In genomic region chr5:141681295-141681694, GRCh38 we compare ENCODE assay signal across 6 cellular contexts. TPM values are rescaled to one million over a fixed set of nuclear protein-coding genes. Genes with fewer than 3 reads are reported as not detected.
DNase-seq lines count a peak whose midpoint lies in the region; ATAC-seq and TF ChIP-seq lines count a peak whose summit lies in the region.

No MANE protein-coding gene starts in this region.

- H3K27ac ChIP-seq in lower lobe of right lung, result peak overlapping the region; percentile 87

- CTCF ChIA-PET in BJ (lab: Yijun Ruan, JAX), result interaction anchor here (1.5 to 5.5 kb wide), 4 partner anchors 12 to 280 kb away, joined by 5 to 46 read pairs (median 12); no protein-coding TSS in a partner anchor

- H3K27me3 Mint-ChIP-seq in activated T-helper 1 cell treated with anti-CD3 and anti-CD28 coated beads, Interleukin-12 subunit alpha, Interleukin-12 subunit beta, Interleukin-2, Interleukin-4 antibody, amounts not matched to agents 30 ng/mL and 10 ng/mL and 1 ng/mL, durations not matched to agents 14 hours and 24 hours and 36 hours (ENCODE audit: insufficient read depth), result peaks cover 1% of the 10 kb centered on the region

- H3K36me3 Mint-ChIP-seq in activated T-helper 1 cell treated with anti-CD3 and anti-CD28 coated beads, Interleukin-12 subunit alpha, Interleukin-12 subunit beta, Interleukin-2, Interleukin-4 antibody, amounts not matched to agents 30 ng/mL and 10 ng/mL and 1 ng/mL, durations not matched to agents 14 hours and 24 hours and 36 hours (ENCODE audit: low read depth), result peaks cover 1% of the 10 kb centered on the region

- peaks cover 23% of the 10 kb centered on the region for H3K4me1 Mint-ChIP-seq in activated T-helper 1 cell treated with anti-CD3 and anti-CD28 coated beads, Interleukin-12 subunit alpha, Interleukin-12 subunit beta, Interleukin-2, Interleukin-4 antibody, amounts not matched to agents 30 ng/mL and 10 ng/mL and 1 ng/mL, durations not matched to agents 14 hours and 24 hours and 36 hours (ENCODE audit: low read depth)

- peak overlapping the region; percentile 72 for H3K4me3 Mint-ChIP-seq in activated T-helper 1 cell treated with anti-CD3 and anti-CD28 coated beads, Interleukin-12 subunit alpha, Interleukin-12 subunit beta, Interleukin-2, Interleukin-4 antibody, amounts not matched to agents 30 ng/mL and 10 ng/mL and 1 ng/mL, durations not matched to agents 14 hours and 24 hours and 36 hours

- intact Hi-C loops in activated T-helper 1 cell treated with anti-CD3 and anti-CD28 coated beads, Interleukin-12 subunit alpha, Interleukin-12 subunit beta, Interleukin-2, Interleukin-4 antibody, amounts not matched to agents 30 ng/mL and 10 ng/mL and 1 ng/mL, durations not matched to agents 14 hours and 24 hours and 36 hours (cut with micrococcal nuclease), result loop anchor here (1.0 kb wide), 1 partner anchor 16 kb away; no protein-coding TSS in a partner anchor
- intact Hi-C loops in lower lobe of right lung (cut with DNase I), result no loop called here

- H3K27me3 ChIP-seq in BJ (ENCODE audit: control insufficient read depth, insufficient read depth, low read length) (no peaks in the 10 kb centered on the region), lower lobe of right lung (ENCODE audit: low read depth) (no peaks in the 10 kb centered on the region)

- POLR2A ChIA-PET in BJ (lab: Charles Lee), result no interaction called here

- H3K9me3 Mint-ChIP-seq in activated T-helper 1 cell treated with anti-CD3 and anti-CD28 coated beads, Interleukin-12 subunit alpha, Interleukin-12 subunit beta, Interleukin-2, Interleukin-4 antibody, amounts not matched to agents 30 ng/mL and 10 ng/mL and 1 ng/mL, durations not matched to agents 14 hours and 24 hours and 36 hours, result no peaks in the 10 kb centered on the region

- H3K9me3 ChIP-seq in lower lobe of right lung, result no peaks in the 10 kb centered on the region

- peaks cover 38% of the 10 kb centered on the region for H3K4me1 ChIP-seq in lower lobe of right lung

- ATAC-seq in lower lobe of right lung, result no peak

- H3K27ac Mint-ChIP-seq in activated T-helper 1 cell treated with anti-CD3 and anti-CD28 coated beads, Interleukin-12 subunit alpha, Interleukin-12 subunit beta, Interleukin-2, Interleukin-4 antibody, amounts not matched to agents 30 ng/mL and 10 ng/mL and 1 ng/mL, durations not matched to agents 14 hours and 24 hours and 36 hours, result peak overlapping the region; percentile 21

- H3K4me3 ChIP-seq in BJ (ENCODE audit: low read depth, low read length) (peak overlapping the region; percentile 44), lower lobe of right lung (peak overlapping the region; percentile 58)

- peaks cover 5% of the 10 kb centered on the region for H3K36me3 ChIP-seq in BJ (ENCODE audit: control insufficient read depth, insufficient read depth, low read length)
- no peaks in the 10 kb centered on the region for H3K36me3 ChIP-seq in lower lobe of right lung

- no peak for DNase-seq in BJ (ENCODE audit: low read depth)
- no peak for DNase-seq in activated T-helper 1 cell treated with anti-CD3 and anti-CD28 coated beads, Interleukin-12 subunit alpha, Interleukin-12 subunit beta, Interleukin-2, Interleukin-4 antibody, amounts not matched to agents 30 ng/mL and 10 ng/mL and 1 ng/mL, durations not matched to agents 14 hours and 24 hours and 36 hours (ENCODE audit: low spot score)
- no peak for DNase-seq in lower lobe of right lung
- no peak for DNase-seq in UCSD-AML1 (lab: John Stamatoyannopoulos, UW; ENCODE audit: unreplicated experiment)
- DNase-seq in amniotic stem cell (lab: John Stamatoyannopoulos, UW), result no peak
- DNase-seq in dermis blood vessel endothelial cell, result no peak

- TF ChIP-seq CTCF in BJ (IDR thresholded peaks at IDR 0.05; ENCODE audit: insufficient read depth, low read depth, low read length), result no peak
- no peak for TF ChIP-seq CTCF in lower lobe of right lung (IDR thresholded peaks at IDR 0.05)

RNA-seq across cellular contexts. Expression of gene ARAP3, which starts 0.7 kb away (rescaled TPM):
- polyA plus RNA-seq in BJ (2011; rRNA removed), result 4.1 and 5.6 TPM in 2 replicates
- 7.2 and 7.9 TPM in 2 replicates for polyA minus RNA-seq in BJ (2011; rRNA and poly(A)+ RNA removed)
- total RNA-seq in activated T-helper 1 cell treated with anti-CD3 and anti-CD28 coated beads, Interleukin-12 subunit alpha, Interleukin-12 subunit beta, Interleukin-2, Interleukin-4 antibody, amounts not matched to agents 30 ng/mL and 10 ng/mL and 1 ng/mL, durations not matched to agents 14 hours and 24 hours and 36 hours, result 7.1 and 7.2 TPM in 2 replicates
- total RNA-seq in lower lobe of right lung (35.2 TPM), dermis blood vessel endothelial cell (46.1 and 65.8 TPM in 2 replicates)

RNA-seq across cellular contexts. Expression of gene FCHSD1, which starts 30.1 kb away (rescaled TPM):
- 35.8 and 45.8 TPM in 2 replicates for polyA plus RNA-seq in BJ (2011; rRNA removed)
- polyA minus RNA-seq in BJ (2011; rRNA and poly(A)+ RNA removed), result 28.2 and 36.2 TPM in 2 replicates
- total RNA-seq in activated T-helper 1 cell treated with anti-CD3 and anti-CD28 coated beads, Interleukin-12 subunit alpha, Interleukin-12 subunit beta, Interleukin-2, Interleukin-4 antibody, amounts not matched to agents 30 ng/mL and 10 ng/mL and 1 ng/mL, durations not matched to agents 14 hours and 24 hours and 36 hours, result 37.0 and 37.1 TPM in 2 replicates
- 20.4 TPM for total RNA-seq in lower lobe of right lung
- 20.9 and 24.0 TPM in 2 replicates for total RNA-seq in dermis blood vessel endothelial cell

RNA-seq across cellular contexts. Expression of gene RELL2, which starts 44.5 kb away (rescaled TPM):
- 3.7 and 5.0 TPM in 2 replicates for polyA plus RNA-seq in BJ (2011; rRNA removed)
- polyA minus RNA-seq in BJ (2011; rRNA and poly(A)+ RNA removed), result 2.5 and 3.3 TPM in 2 replicates
- 19.3 and 19.5 TPM in 2 replicates for total RNA-seq in activated T-helper 1 cell treated with anti-CD3 and anti-CD28 coated beads, Interleukin-12 subunit alpha, Interleukin-12 subunit beta, Interleukin-2, Interleukin-4 antibody, amounts not matched to agents 30 ng/mL and 10 ng/mL and 1 ng/mL, durations not matched to agents 14 hours and 24 hours and 36 hours
- total RNA-seq in lower lobe of right lung (5.5 TPM), dermis blood vessel endothelial cell (3.9 and 9.9 TPM in 2 replicates)

RNA-seq across cellular contexts. Expression of gene HDAC3, which starts 44.6 kb away (rescaled TPM):
- polyA plus RNA-seq in BJ (2011; rRNA removed), result 84.2 and 97.8 TPM in 2 replicates
- 39.2 and 58.6 TPM in 2 replicates for polyA minus RNA-seq in BJ (2011; rRNA and poly(A)+ RNA removed)
- total RNA-seq in activated T-helper 1 cell treated with anti-CD3 and anti-CD28 coated beads, Interleukin-12 subunit alpha, Interleukin-12 subunit beta, Interleukin-2, Interleukin-4 antibody, amounts not matched to agents 30 ng/mL and 10 ng/mL and 1 ng/mL, durations not matched to agents 14 hours and 24 hours and 36 hours, result 83.1 and 87.2 TPM in 2 replicates
- total RNA-seq in lower lobe of right lung, result 45.8 TPM
- total RNA-seq in dermis blood vessel endothelial cell, result 43.7 and 45.0 TPM in 2 replicates
